Comparison of ENCODE assay signal across 22 cellular contexts in the genomic region with DNA sequence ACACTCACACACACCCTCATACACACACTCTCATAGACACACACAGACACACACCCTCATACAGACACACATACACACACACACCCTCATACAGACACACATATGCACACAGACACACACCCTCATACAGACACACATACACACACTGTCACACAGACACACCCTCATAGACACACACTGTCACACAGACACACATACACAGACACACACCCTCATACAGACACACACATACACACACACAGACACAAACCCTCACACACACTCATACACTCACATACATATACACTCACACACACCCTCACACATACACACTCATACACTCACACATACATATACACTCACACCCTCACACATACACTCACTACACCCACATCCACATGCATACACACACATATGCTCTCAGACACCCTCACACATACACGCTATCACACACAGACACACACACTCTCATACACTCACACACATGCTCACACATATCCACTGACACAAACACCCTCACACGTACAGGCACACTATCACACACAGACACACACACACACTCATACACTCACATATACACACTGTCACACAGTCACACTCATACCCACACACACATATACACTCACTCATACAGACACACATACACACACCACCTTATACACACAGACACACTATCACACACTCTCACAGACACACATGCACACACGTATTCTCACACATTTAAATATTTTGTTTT. TPM values are rescaled to one million over a fixed set of nuclear protein-coding genes. Genes with fewer than 3 reads are reported as not detected.
DNase-seq lines count a peak whose midpoint lies in the region; ATAC-seq, FAIRE-seq and TF ChIP-seq lines count a peak whose summit lies in the region.
"Had no signal": no experiment of that assay in that cellular context is flagged by ENCODE, and none has a peak within 500 bp of the region (broad histone marks: within the 10 kb centered on the region; RNA-seq: fewer than 3 reads in every experiment).

No MANE protein-coding gene starts in this region.

- CTCF ChIA-PET in HEK293 (lab: Yijun Ruan, JAX) (no interaction called here), GM12878 (lab: Yijun Ruan, JAX) (no interaction called here), MCF 10A (lab: Yijun Ruan, JAX) (interaction anchor here (0.6 kb wide), 1 partner anchor 265 kb away, joined by 3 read pairs; no protein-coding TSS in a partner anchor)
- CTCF ChIA-PET in naive thymus-derived CD4-positive, alpha-beta T cell (lab: Charles Lee), result no interaction called here

- ATAC-seq in GM12878 (no peak), upper lobe of right lung (peak; percentile 28), HG03565 (IDR thresholded peaks at IDR 0.05; ENCODE audit: unreplicated experiment) (no peak)
- ATAC-seq in naive thymus-derived CD4-positive, alpha-beta T cell, result peak; percentile 46

- no peak overlapping the region for H3K27ac ChIP-seq in HEK293 (ENCODE audit: extremely low read depth, low read depth, low read length)
- no peak overlapping the region for H3K27ac ChIP-seq in GM12878 (ENCODE audit: control insufficient read depth, insufficient read depth)
- H3K27ac ChIP-seq in naive thymus-derived CD4-positive, alpha-beta T cell (ENCODE audit: low read depth, low read length), result no peak overlapping the region
- H3K27ac ChIP-seq in upper lobe of right lung, result no peak overlapping the region
- H3K27ac ChIP-seq: RWPE1 had no signal

- RAD21 ChIA-PET in GM12878 (lab: Charles Lee; ENCODE audit: unreplicated experiment), result no interaction called here

- H3K36me3 ChIP-seq in HEK293 (ENCODE audit: control insufficient read depth in 2 of 2, insufficient read depth in 1 of 2, low read length in 2 of 2), result no peaks in the 10 kb centered on the region
- H3K36me3 ChIP-seq in GM12878 (ENCODE audit: control insufficient read depth in 2 of 2, insufficient read depth in 2 of 2, low read length in 1 of 2), result no peaks in the 10 kb centered on the region
- H3K36me3 ChIP-seq in naive thymus-derived CD4-positive, alpha-beta T cell (ENCODE audit: control insufficient read depth in 2 of 3, insufficient read depth in 3 of 3, low read length in 3 of 3), result no peaks in the 10 kb centered on the region
- H3K36me3 ChIP-seq in upper lobe of right lung, result no peaks in the 10 kb centered on the region
- no peaks in the 10 kb centered on the region for H3K36me3 ChIP-seq in H7 (replicated peaks; ENCODE audit: control insufficient read depth, insufficient read depth, low read length)
- H3K36me3 ChIP-seq: BE2C, HAP-1, MG63 had no signal

- DNase-seq in GM12878 (ENCODE audit: low read depth, low spot score) (no peak), upper lobe of right lung (no peak), MCF 10A (ENCODE audit: unreplicated experiment) (no peak), NCI-H2227 (lab: John Stamatoyannopoulos, UW; ENCODE audit: unreplicated experiment) (no peak), H7 (no peak)
- no peak for DNase-seq in naive thymus-derived CD4-positive, alpha-beta T cell
- DNase-seq: BE2C; EL; GF-D8; Kasumi-1; MG63; NCI-H1417; NCI-H187 treated with DMSO at 0.1 percent for 48 hours; NCI-H2227 treated with DMSO at 0.1 percent for 48 hours; NCI-H510A; NCI-H774; NK-92 treated with Interleukin-12 subunit alpha and Interleukin-12 subunit beta, amount 100 ng/mL, for 24 hours had no signal

- SMC1A ChIA-PET in GM12878 (lab: Charles Lee; ENCODE audit: uncharacterized antibody, unreplicated experiment), result no interaction called here

- H3K4me3 ChIP-seq in HEK293 (ENCODE audit: low read depth, low read length), result no peak overlapping the region
- no peak overlapping the region for H3K4me3 ChIP-seq in GM12878
- H3K4me3 ChIP-seq in naive thymus-derived CD4-positive, alpha-beta T cell (ENCODE audit: low read length), result no peak overlapping the region
- no peak overlapping the region for H3K4me3 ChIP-seq in upper lobe of right lung
- no peak overlapping the region for H3K4me3 ChIP-seq in H7 (ENCODE audit: insufficient read depth, low read depth, low read length)
- H3K4me3 ChIP-seq: HAP-1, MG63 had no signal

- no peak overlapping the region for H3K4me3 Mint-ChIP-seq in naive thymus-derived CD4-positive, alpha-beta T cell
- no peak overlapping the region for H3K4me3 Mint-ChIP-seq in MCF 10A (ENCODE audit: unreplicated experiment)

- no peak for TF ChIP-seq RAD21 in GM12878 (IDR thresholded peaks at IDR 0.05; ENCODE audit: insufficient read depth, low read depth, low read length)

- H2AFZ ChIP-seq in GM12878 (ENCODE audit: control insufficient read depth, low read depth, low read length), result no peak overlapping the region

- H3K4me1 ChIP-seq in HEK293 (ENCODE audit: control insufficient read depth, insufficient read depth, low read length) (no peaks in the 10 kb centered on the region), GM12878 (ENCODE audit: control insufficient read depth, insufficient read depth, low read length) (no peaks in the 10 kb centered on the region), upper lobe of right lung (no peaks in the 10 kb centered on the region)
- no peaks in the 10 kb centered on the region for H3K4me1 ChIP-seq in naive thymus-derived CD4-positive, alpha-beta T cell (ENCODE audit: control insufficient read depth in 2 of 2, insufficient read depth in 2 of 2, low read length in 2 of 2)
- H3K4me1 ChIP-seq: BE2C, HAP-1 had no signal

- POLR2A ChIA-PET in HEK293 (lab: Yijun Ruan, JAX) (no interaction called here), GM12878 (lab: Charles Lee) (no interaction called here), MCF 10A (lab: Yijun Ruan, JAX) (interaction anchor here (2.0 kb wide), 1 partner anchor 14 kb away, joined by 4 read pairs; no protein-coding TSS in a partner anchor)
- POLR2A ChIA-PET in naive thymus-derived CD4-positive, alpha-beta T cell (lab: Charles Lee), result no interaction called here

- no peak for TF ChIP-seq EP300 in GM12878 (IDR thresholded peaks at IDR 0.05; ENCODE audit: borderline replicate concordance in 1 of 2, control insufficient read depth in 1 of 2, low read depth in 2 of 2, low read length in 2 of 2)

- H3K4me2 ChIP-seq in GM12878 (ENCODE audit: control insufficient read depth, insufficient read depth), result no peak overlapping the region

- BruUV-seq in GM12878 (replicated peaks; lab: Mats Ljungman, UMichigan) (no TSS peak), MCF 10A (replicated peaks; lab: Mats Ljungman, UMichigan) (no TSS peak)

- intact Hi-C loops in GM12878 (cut with micrococcal nuclease; ENCODE audit: unreplicated experiment), result no loop called here
- intact Hi-C loops in naive thymus-derived CD4-positive, alpha-beta T cell (cut with micrococcal nuclease), result no loop called here
- intact Hi-C loops in upper lobe of right lung (cut with DNase I), result no loop called here
- intact Hi-C loops in MCF 10A (cut with micrococcal nuclease), result no loop called here

- in situ Hi-C loops in GM12878 (cut with MboI), result no loop called here

- TF ChIP-seq POLR2A in GM12878 (IDR thresholded peaks at IDR 0.05; ENCODE audit: low read depth, low read length), result no peak

- H3K4me1 Mint-ChIP-seq in naive thymus-derived CD4-positive, alpha-beta T cell, result peaks cover 0 to 1% (median 0%) of the 10 kb centered on the region in 7 donors
- H3K4me1 Mint-ChIP-seq in MCF 10A (ENCODE audit: insufficient read depth, unreplicated experiment), result no peaks in the 10 kb centered on the region

- H3K9me3 ChIP-seq in HEK293 (ENCODE audit: control insufficient read depth, insufficient read depth, low read depth, low read length) (no peaks in the 10 kb centered on the region), GM12878 (replicated peaks; ENCODE audit: control insufficient read depth, insufficient read depth, low read length) (no peaks in the 10 kb centered on the region), upper lobe of right lung (no peaks in the 10 kb centered on the region)
- no peaks in the 10 kb centered on the region for H3K9me3 ChIP-seq in naive thymus-derived CD4-positive, alpha-beta T cell (ENCODE audit: control insufficient read depth in 2 of 3, low read length in 3 of 3)
- H3K9me3 ChIP-seq: BE2C, HAP-1, MG63 had no signal

- peak; percentile 38 for FAIRE-seq in GM12878 (lab: Jason Lieb, UNC)

- H3K36me3 Mint-ChIP-seq in naive thymus-derived CD4-positive, alpha-beta T cell, result no peaks in the 10 kb centered on the region
- no peaks in the 10 kb centered on the region for H3K36me3 Mint-ChIP-seq in MCF 10A (ENCODE audit: insufficient read depth, unreplicated experiment)

- 43% methylated on average over 3 of the region's 3 CpGs for WGBS in GM12878 (ENCODE audit: insufficient coverage, insufficient replicate concordance, low lambda C conversion rate, missing lambda C conversion rate)

- TF ChIP-seq CTCF in HEK293 (tag by site-specific recombination; IDR thresholded peaks at IDR 0.05), result no peak
- no peak for TF ChIP-seq CTCF in GM12878 (IDR thresholded peaks at IDR 0.05 in 2 of 3, conservative IDR thresholded peaks at IDR 0.05 in 1 of 3; ENCODE audit: control insufficient read depth in 2 of 3, extremely low read depth in 1 of 3, insufficient read depth in 1 of 3, low read depth in 3 of 3, low read length in 3 of 3)
- no peak for TF ChIP-seq CTCF in upper lobe of right lung (IDR thresholded peaks at IDR 0.05)
- TF ChIP-seq CTCF in MCF 10A (IDR thresholded peaks at IDR 0.05; ENCODE audit: unreplicated experiment), result no peak

- H3K27me3 ChIP-seq in GM12878 (replicated peaks in 1 of 2; ENCODE audit: control insufficient read depth in 2 of 2, insufficient read depth in 2 of 2, low read length in 1 of 2) (no peaks in the 10 kb centered on the region; a peak in 1 of 4 replicates), upper lobe of right lung (no peaks in the 10 kb centered on the region), H7 (ENCODE audit: control insufficient read depth, insufficient read depth, low read length) (no peaks in the 10 kb centered on the region)
- H3K27me3 ChIP-seq in naive thymus-derived CD4-positive, alpha-beta T cell (ENCODE audit: control insufficient read depth in 2 of 2, insufficient read depth in 2 of 2, low read length in 2 of 2), result no peaks in the 10 kb centered on the region
- H3K27me3 ChIP-seq: BE2C, MG63 had no signal

- no peak overlapping the region for H3K27ac Mint-ChIP-seq in naive thymus-derived CD4-positive, alpha-beta T cell
- no peak overlapping the region for H3K27ac Mint-ChIP-seq in MCF 10A (ENCODE audit: low read depth, unreplicated experiment)

- no peaks in the 10 kb centered on the region for H4K20me1 ChIP-seq in GM12878 (ENCODE audit: control insufficient read depth, insufficient read depth)

- H3K9ac ChIP-seq in GM12878 (ENCODE audit: control insufficient read depth, insufficient read depth, low read length), result no peak overlapping the region

- peaks cover 0 to 9% (median 0%) of the 10 kb centered on the region in 5 donors for H3K27me3 Mint-ChIP-seq in naive thymus-derived CD4-positive, alpha-beta T cell
- no peaks in the 10 kb centered on the region for H3K27me3 Mint-ChIP-seq in MCF 10A (ENCODE audit: insufficient read depth, unreplicated experiment)

- no peaks in the 10 kb centered on the region for H3K9me3 Mint-ChIP-seq in naive thymus-derived CD4-positive, alpha-beta T cell
- H3K9me3 Mint-ChIP-seq in MCF 10A (ENCODE audit: unreplicated experiment), result no peaks in the 10 kb centered on the region

- H3K79me2 ChIP-seq in GM12878 (ENCODE audit: control insufficient read depth, insufficient read depth, low read length), result no peaks in the 10 kb centered on the region

RNA-seq across cellular contexts. Expression of a gene that starts 9.1 kb away (rescaled TPM):
- not detected in 2 replicates for total RNA-seq in GM12878 (2013; cell fraction: nucleolus; rRNA removed)
- total RNA-seq in GM12878 (2014; rRNA removed) (not detected in 2 replicates), GM12878 (2014; rRNA removed; fragmentation: Illumina TruSeq; extraction: Trizol) (not detected in 2 replicates), GM12878 (2021) (not detected in 2 replicates), upper lobe of right lung (not detected), MCF 10A (2022) (not detected in 2 replicates)
- not detected for polyA plus RNA-seq in GM12878 (2011; ENCODE audit: low read depth)
- polyA plus RNA-seq in GM12878 (2011; rRNA removed) (not detected in 2 replicates), GM12878 (2014; fragmentation: Illumina TruSeq; extraction: Trizol) (not detected in 2 replicates), GM12878 (2014; fragmentation: Nextera tagmentation; extraction: Ambion mirVana) (not detected), GM12878 (2014; rRNA removed) (not detected in 2 replicates), GM12878 (2016; fragmentation: Nextera tagmentation; extraction: Ambion mirVana) (not detected)
- polyA plus RNA-seq in GM12878 (2011; cell fraction: cytosol; rRNA removed), result not detected in 2 replicates
- not detected in 2 replicates for polyA plus RNA-seq in GM12878 (2011; cell fraction: nucleus; rRNA removed)
- polyA plus RNA-seq in GM12878 (2012), result not detected in 2 replicates
- not detected in 2 replicates for polyA minus RNA-seq in GM12878 (2011; rRNA and poly(A)+ RNA removed)
- polyA minus RNA-seq in GM12878 (2011; cell fraction: cytosol; rRNA and poly(A)+ RNA removed), result not detected in 2 replicates
- polyA minus RNA-seq in GM12878 (2011; cell fraction: nucleus; rRNA and poly(A)+ RNA removed), result not detected in 2 replicates
- under 1 TPM in 1 of 5 experiments, not detected in 4; 0.65 TPM for total RNA-seq in naive thymus-derived CD4-positive, alpha-beta T cell
- not detected for polyA plus RNA-seq in naive thymus-derived CD4-positive, alpha-beta T cell
- not detected in 2 replicates for total RNA-seq in H7 (2014; rRNA removed; shearing (Covaris generic))
- total RNA-seq: A673 had no signal

RNA-seq across cellular contexts. Expression of a gene that starts 11.5 kb away (rescaled TPM):
- not detected in 2 replicates for total RNA-seq in GM12878 (2013; cell fraction: nucleolus; rRNA removed)
- 0.06 TPM in 1 of 2 replicates, not detected in the other for total RNA-seq in GM12878 (2014; rRNA removed)
- not detected in 2 replicates for total RNA-seq in GM12878 (2014; rRNA removed; fragmentation: Illumina TruSeq; extraction: Trizol)
- total RNA-seq in GM12878 (2021), result not detected in 2 replicates
- not detected for polyA plus RNA-seq in GM12878 (2011; ENCODE audit: low read depth)
- polyA plus RNA-seq in GM12878 (2011; rRNA removed), result 0.07 and 0.19 TPM in 2 replicates
- 0.07 TPM in 1 of 2 replicates, not detected in the other for polyA plus RNA-seq in GM12878 (2011; cell fraction: cytosol; rRNA removed)
- 0.13 TPM in 1 of 2 replicates, not detected in the other for polyA plus RNA-seq in GM12878 (2011; cell fraction: nucleus; rRNA removed)
- polyA plus RNA-seq in GM12878 (2012), result not detected in 2 replicates
- polyA plus RNA-seq in GM12878 (2014; fragmentation: Illumina TruSeq; extraction: Trizol), result not detected in 2 replicates
- polyA plus RNA-seq in GM12878 (2014; fragmentation: Nextera tagmentation; extraction: Ambion mirVana), result not detected
- not detected in 2 replicates for polyA plus RNA-seq in GM12878 (2014; rRNA removed)
- polyA plus RNA-seq in GM12878 (2016; fragmentation: Nextera tagmentation; extraction: Ambion mirVana), result not detected
- polyA minus RNA-seq in GM12878 (2011; rRNA and poly(A)+ RNA removed), result not detected in 2 replicates
- polyA minus RNA-seq in GM12878 (2011; cell fraction: cytosol; rRNA and poly(A)+ RNA removed), result not detected in 2 replicates
- not detected in 2 replicates for polyA minus RNA-seq in GM12878 (2011; cell fraction: nucleus; rRNA and poly(A)+ RNA removed)
- not detected for total RNA-seq in naive thymus-derived CD4-positive, alpha-beta T cell
- not detected for polyA plus RNA-seq in naive thymus-derived CD4-positive, alpha-beta T cell
- 0.72 TPM for total RNA-seq in upper lobe of right lung
- not detected in 2 replicates for total RNA-seq in MCF 10A (2022)
- total RNA-seq in H7 (2014; rRNA removed; shearing (Covaris generic)), result 10.9 and 13.2 TPM in 2 replicates
- total RNA-seq: A673 had no signal

Comparison
In these comparisons a context has a peak if more than half of its experiments do, and no peak if none do; other contexts are left out.
1. ATAC-seq: peak in naive thymus-derived CD4-positive, alpha-beta T cell (single experiment) and upper lobe of right lung (single experiment); none in GM12878 (single experiment) and HG03565 (single experiment).